In genomic region chr4:70901984-70902576, GRCh38 we compare ENCODE assay signal across 1 cellular context.
A peak's percentile ranks its signal among the peaks of the same experiment; 100 is the strongest.
TF ChIP-seq lines count a peak whose summit lies in the region.

Gene MOB1B (plus strand): TSS chr4:70902369. CDS start chr4:70902537, 168 bp downstream.

TF ChIP-seq in HepG2, 621 proteins besides CTCF, POLR2A, EP300 and RAD21 (continued from another document and continues in another):
- TF ChIP-seq ZNF160 (CRISPR knock-in tag; IDR thresholded peaks at IDR 0.05) (no peak), ZFAT (CRISPR knock-in tag; conservative IDR thresholded peaks at IDR 0.05) (no peak), ZBTB49 (CRISPR knock-in tag; IDR thresholded peaks at IDR 0.05; ENCODE audit: borderline replicate concordance) (no peak), NBN (conservative IDR thresholded peaks at IDR 0.05) (no peak), BCL6 (CRISPR knock-in tag; IDR thresholded peaks at IDR 0.05) (no peak), HMGXB3 (CRISPR knock-in tag; IDR thresholded peaks at IDR 0.05; ENCODE audit: borderline replicate concordance) (0 out of 2 replicates have a peak, but pooled peaks have one; percentile 53), ZSCAN9 (CRISPR knock-in tag; IDR thresholded peaks at IDR 0.05; ENCODE audit: borderline replicate concordance) (peak; percentile 17; the same call in 1 of the 2 replicates), AKNA (CRISPR knock-in tag; IDR thresholded peaks at IDR 0.05; ENCODE audit: borderline replicate concordance) (peak; percentile 44; the same call in 1 of the 2 replicates), TAF1 (CRISPR knock-in tag; IDR thresholded peaks at IDR 0.05) (peak; percentile 76), SAFB2 (CRISPR knock-in tag; IDR thresholded peaks at IDR 0.05; ENCODE audit: borderline replicate concordance, low read depth) (peak; percentile 89; the same call in 1 of the 2 replicates), FOXO4 (CRISPR knock-in tag; conservative IDR thresholded peaks at IDR 0.05) (no peak), ZNF713 (CRISPR knock-in tag; IDR thresholded peaks at IDR 0.05) (0 out of 2 replicates have a peak, but pooled peaks have one; percentile 56), AKAP8 (CRISPR knock-in tag; IDR thresholded peaks at IDR 0.05) (no peak), ZBTB39 (CRISPR knock-in tag; IDR thresholded peaks at IDR 0.05) (no peak), ADNP (CRISPR knock-in tag; IDR thresholded peaks at IDR 0.05) (no peak), ZFY (CRISPR knock-in tag; IDR thresholded peaks at IDR 0.05) (peak; percentile 82), ZFP36L1 (CRISPR knock-in tag; IDR thresholded peaks at IDR 0.05) (0 out of 2 replicates have a peak, but pooled peaks have one; percentile 36), ZNF496 (CRISPR knock-in tag; IDR thresholded peaks at IDR 0.05; ENCODE audit: insufficient replicate concordance) (no peak), NFYC (CRISPR knock-in tag; IDR thresholded peaks at IDR 0.05) (no peak), CCAR2 (optimal IDR thresholded peaks at IDR 0.05; ENCODE audit: low read depth, low read length) (no peak), PHF21A (CRISPR knock-in tag; IDR thresholded peaks at IDR 0.05) (0 out of 2 replicates have a peak, but pooled peaks have one; percentile 42), PCBP1 (IDR thresholded peaks at IDR 0.05; ENCODE audit: borderline replicate concordance, low read depth, low read length) (peak; percentile 81; the same call in 1 of the 2 replicates), CCDC6 (CRISPR knock-in tag; IDR thresholded peaks at IDR 0.05) (peak; percentile 37; the same call in 1 of the 2 replicates), ZNF775 (CRISPR knock-in tag; IDR thresholded peaks at IDR 0.05; ENCODE audit: borderline replicate concordance) (0 out of 2 replicates have a peak, but pooled peaks have one; percentile 10), ZNF878 (CRISPR knock-in tag; IDR thresholded peaks at IDR 0.05) (0 out of 2 replicates have a peak, but pooled peaks have one; percentile 16), SKI (IDR thresholded peaks at IDR 0.05; ENCODE audit: partially characterized antibody) (no peak), ZNF776 (CRISPR knock-in tag; IDR thresholded peaks at IDR 0.05) (no peak), ZNF687 (CRISPR knock-in tag; IDR thresholded peaks at IDR 0.05) (peak; percentile 94), ISX (CRISPR knock-in tag; conservative IDR thresholded peaks at IDR 0.05) (no peak), SRSF4 (IDR thresholded peaks at IDR 0.05; ENCODE audit: low read depth, low read length, poor library complexity, severe bottlenecking) (no peak), SOX13 (IDR thresholded peaks at IDR 0.05) (no peak), SOX13 (CRISPR knock-in tag; conservative IDR thresholded peaks at IDR 0.05 in 1 of 2, IDR thresholded peaks at IDR 0.05 in 1 of 2) (peak in 1 of 2 experiments; percentile 21; a peak in 1 of 4 replicates), GPN1 (CRISPR knock-in tag; IDR thresholded peaks at IDR 0.05; ENCODE audit: borderline replicate concordance) (no peak; the same call in 1 of the 2 replicates), KDM3A (CRISPR knock-in tag; IDR thresholded peaks at IDR 0.05; ENCODE audit: low read depth) (no peak), CERS6 (CRISPR knock-in tag; IDR thresholded peaks at IDR 0.05) (no peak), HNRNPK (IDR thresholded peaks at IDR 0.05; ENCODE audit: low read depth, low read length, poor library complexity, severe bottlenecking) (no peak), ZNF709 (CRISPR knock-in tag; IDR thresholded peaks at IDR 0.05) (peak; percentile 78; the same call in 1 of the 2 replicates), SP2 (CRISPR knock-in tag; IDR thresholded peaks at IDR 0.05) (no peak)
